ENCODE assay signal across 34 cellular contexts in genomic region chr10:89102710-89103109, GRCh38.
"Had no signal": no experiment of that assay in that cellular context is flagged by ENCODE, and none has a peak within 500 bp of the region (broad histone marks: within the 10 kb centered on the region; RNA-seq: fewer than 3 reads in every experiment).

No MANE protein-coding gene starts in this region.

- ATAC-seq: activated CD4-positive, alpha-beta T cell treated with anti-CD3 and anti-CD28 coated beads for 36 hours; activated CD8-positive, alpha-beta memory T cell treated with anti-CD3 and anti-CD28 coated beads, Interleukin-2, amount 10 ng/mL, durations not matched to agents 7 days and 5 days; activated CD8-positive, alpha-beta T cell treated with anti-CD3 and anti-CD28 coated beads, Interleukin-2, amount 10 ng/mL, durations not matched to agents 7 days and 5 days; activated naive CD8-positive, alpha-beta T cell treated with anti-CD3 and anti-CD28 coated beads, Interleukin-2, amount 50 U/mL, for 24 hours; body of pancreas; esophagus mucosa; gastroesophageal sphincter; heart right ventricle; T-cell had no signal

- H3K36me3 ChIP-seq: adrenal gland, colonic mucosa, gastroesophageal sphincter, heart right ventricle had no signal

- H3K4me3 ChIP-seq: adrenal gland, body of pancreas, colonic mucosa, gastroesophageal sphincter, heart right ventricle had no signal

- H3K27me3 ChIP-seq: adrenal gland, body of pancreas, colonic mucosa, gastroesophageal sphincter, heart right ventricle had no signal

- H3K27me3 Mint-ChIP-seq: activated CD4-positive, alpha-beta memory T cell treated with anti-CD3 and anti-CD28 coated beads for 36 hours; activated CD4-positive, alpha-beta T cell treated with anti-CD3 and anti-CD28 coated beads for 36 hours; activated CD8-positive, alpha-beta memory T cell treated with anti-CD3 and anti-CD28 coated beads, Interleukin-2, amount 10 ng/mL, durations not matched to agents 7 days and 5 days; activated naive CD4-positive, alpha-beta T cell treated with anti-CD3 and anti-CD28 coated beads, Interleukin-2, amount 50 U/mL, for 24 hours; activated naive CD8-positive, alpha-beta T cell treated with anti-CD3 and anti-CD28 coated beads for 36 hours; activated naive CD8-positive, alpha-beta T cell treated with anti-CD3 and anti-CD28 coated beads, Interleukin-2, amount 50 U/mL, for 24 hours; T-cell had no signal

- H3K36me3 Mint-ChIP-seq: activated CD4-positive, alpha-beta memory T cell treated with anti-CD3 and anti-CD28 coated beads for 36 hours; activated CD8-positive, alpha-beta memory T cell treated with anti-CD3 and anti-CD28 coated beads, Interleukin-2, amount 10 ng/mL, durations not matched to agents 7 days and 5 days; T-cell had no signal

- H3K9me3 ChIP-seq: body of pancreas, colonic mucosa had no signal

- H3K27ac Mint-ChIP-seq: activated CD4-positive, alpha-beta memory T cell treated with anti-CD3 and anti-CD28 coated beads for 36 hours; activated CD4-positive, alpha-beta T cell treated with anti-CD3 and anti-CD28 coated beads for 36 hours; activated CD4-positive, alpha-beta T cell treated with anti-CD3 and anti-CD28 coated beads, Interleukin-2, amount 10 ng/mL, durations not matched to agents 24 days and 14 days; activated CD8-positive, alpha-beta memory T cell treated with anti-CD3 and anti-CD28 coated beads, Interleukin-2, amount 10 ng/mL, durations not matched to agents 7 days and 5 days; activated CD8-positive, alpha-beta T cell treated with anti-CD3 and anti-CD28 coated beads, Interleukin-2, amount 10 ng/mL, durations not matched to agents 7 days and 5 days; activated naive CD4-positive, alpha-beta T cell treated with anti-CD3 and anti-CD28 coated beads for 36 hours; activated naive CD4-positive, alpha-beta T cell treated with anti-CD3 and anti-CD28 coated beads, Interleukin-2, amount 50 U/mL, for 24 hours; activated naive CD8-positive, alpha-beta T cell treated with anti-CD3 and anti-CD28 coated beads for 36 hours; activated naive CD8-positive, alpha-beta T cell treated with anti-CD3 and anti-CD28 coated beads, Interleukin-2, amount 50 U/mL, for 24 hours; activated T-helper 1 cell treated with anti-CD3 and anti-CD28 coated beads, Interleukin-12 subunit alpha, Interleukin-12 subunit beta, Interleukin-2, Interleukin-4 antibody, amounts not matched to agents 30 ng/mL and 10 ng/mL and 1 ng/mL, durations not matched to agents 14 hours and 24 hours and 36 hours; activated T-helper 2 cell treated with anti-CD3 and anti-CD28 coated beads, Interferon-gamma antibody, Interleukin-2, Interleukin-4, amounts not matched to agents 10 μg/mL and 5 μg/mL and 100 μg/mL, durations not matched to agents 14 hours and 24 hours and 36 hours; endodermal cell; T-cell; T-helper 1 cell treated with Interleukin-12 subunit alpha and Interleukin-12 subunit beta and Interleukin-4 antibody, amounts not matched to agents 30 μg/mL and 1 μg/mL, for 36 hours had no signal

- H3K4me1 ChIP-seq: adrenal gland, body of pancreas, colonic mucosa had no signal

- H3K4me3 Mint-ChIP-seq: activated CD4-positive, alpha-beta memory T cell treated with anti-CD3 and anti-CD28 coated beads for 36 hours; activated CD4-positive, alpha-beta T cell treated with anti-CD3 and anti-CD28 coated beads for 36 hours; activated CD4-positive, alpha-beta T cell treated with anti-CD3 and anti-CD28 coated beads, Interleukin-2, amount 10 ng/mL, durations not matched to agents 24 days and 14 days; activated CD8-positive, alpha-beta memory T cell treated with anti-CD3 and anti-CD28 coated beads, Interleukin-2, amount 10 ng/mL, durations not matched to agents 7 days and 5 days; activated CD8-positive, alpha-beta T cell treated with anti-CD3 and anti-CD28 coated beads, Interleukin-2, amount 10 ng/mL, durations not matched to agents 7 days and 5 days; activated naive CD4-positive, alpha-beta T cell treated with anti-CD3 and anti-CD28 coated beads for 36 hours; activated naive CD4-positive, alpha-beta T cell treated with anti-CD3 and anti-CD28 coated beads, Interleukin-2, amount 50 U/mL, for 24 hours; activated naive CD8-positive, alpha-beta T cell treated with anti-CD3 and anti-CD28 coated beads for 36 hours; activated naive CD8-positive, alpha-beta T cell treated with anti-CD3 and anti-CD28 coated beads, Interleukin-2, amount 50 U/mL, for 24 hours; activated T-helper 1 cell treated with anti-CD3 and anti-CD28 coated beads, Interleukin-12 subunit alpha, Interleukin-12 subunit beta, Interleukin-2, Interleukin-4 antibody, amounts not matched to agents 30 ng/mL and 10 ng/mL and 1 ng/mL, durations not matched to agents 14 hours and 24 hours and 36 hours; endodermal cell; T-cell; T-helper 1 cell treated with Interleukin-12 subunit alpha and Interleukin-12 subunit beta and Interleukin-4 antibody, amounts not matched to agents 30 μg/mL and 1 μg/mL, for 36 hours had no signal

- H3K27ac ChIP-seq: adrenal gland, body of pancreas, colonic mucosa, heart right ventricle had no signal

- H3K9me3 Mint-ChIP-seq: activated naive CD4-positive, alpha-beta T cell treated with anti-CD3 and anti-CD28 coated beads for 36 hours; activated T-helper 1 cell treated with anti-CD3 and anti-CD28 coated beads, Interleukin-12 subunit alpha, Interleukin-12 subunit beta, Interleukin-2, Interleukin-4 antibody, amounts not matched to agents 30 ng/mL and 10 ng/mL and 1 ng/mL, durations not matched to agents 14 hours and 24 hours and 36 hours; activated T-helper 2 cell treated with anti-CD3 and anti-CD28 coated beads, Interferon-gamma antibody, Interleukin-2, Interleukin-4, amounts not matched to agents 10 μg/mL and 5 μg/mL and 100 μg/mL, durations not matched to agents 14 hours and 24 hours and 36 hours had no signal

- DNase-seq: activated CD4-positive, alpha-beta memory T cell treated with anti-CD3 and anti-CD28 coated beads for 36 hours; activated CD4-positive, alpha-beta T cell treated with anti-CD3 and anti-CD28 coated beads for 36 hours; activated CD4-positive, alpha-beta T cell treated with anti-CD3 and anti-CD28 coated beads, Interleukin-2, amount 10 ng/mL, durations not matched to agents 24 days and 14 days; activated CD4-positive, CD25-positive, alpha-beta regulatory T cell; activated CD4-positive, CD25-positive, alpha-beta regulatory T cell treated with anti-CD3 and anti-CD28 coated beads, Interleukin-2, amount 50 U/mL, for 72 hours; activated CD8-positive, alpha-beta memory T cell treated with anti-CD3 and anti-CD28 coated beads, Interleukin-2, amount 10 ng/mL, durations not matched to agents 7 days and 5 days; activated CD8-positive, alpha-beta memory T cell treated with anti-CD3 and anti-CD28 coated beads, Interleukin-2, amount 50 U/mL, for 4 hours; activated CD8-positive, alpha-beta T cell treated with anti-CD3 and anti-CD28 coated beads, Interleukin-2, amount 10 ng/mL, durations not matched to agents 7 days and 5 days; activated effector memory CD4-positive, alpha-beta T cell treated with anti-CD3 and anti-CD28 coated beads, Interleukin-2, amount 50 U/mL, for 16 hours; activated naive CD4-positive, alpha-beta T cell treated with anti-CD3 and anti-CD28 coated beads for 36 hours; activated naive CD8-positive, alpha-beta T cell treated with anti-CD3 and anti-CD28 coated beads for 36 hours; activated naive CD8-positive, alpha-beta T cell treated with anti-CD3 and anti-CD28 coated beads, Interleukin-2, amount 50 U/mL, for 24 hours; activated T-cell treated with anti-CD3 and anti-CD28 coated beads, Interleukin-2, amount 50 U/mL, for 1 hour; activated T-cell treated with anti-CD3 and anti-CD28 coated beads, Interleukin-2, amount 50 U/mL, for 48 hours; adrenal gland; amygdala; aorta; body of pancreas; central memory CD4-positive, alpha-beta T cell; cerebellar nuclear complex; colonic mucosa; effector memory CD4-positive, alpha-beta T cell; endodermal cell; foreskin melanocyte; heart right ventricle; SW 1271; T-cell; T-helper 9 cell had no signal

- H3K4me1 Mint-ChIP-seq: activated CD4-positive, alpha-beta T cell treated with anti-CD3 and anti-CD28 coated beads, Interleukin-2, amount 10 ng/mL, durations not matched to agents 24 days and 14 days; activated naive CD8-positive, alpha-beta T cell treated with anti-CD3 and anti-CD28 coated beads, Interleukin-2, amount 50 U/mL, for 24 hours had no signal
